Comparison of ENCODE assay signal across 10 cellular contexts in genomic region chr2:191565647-191566198, GRCh38.
DNase-seq lines count a peak whose midpoint lies in the region; ATAC-seq and TF ChIP-seq lines count a peak whose summit lies in the region.
"Had no signal": no experiment of that assay in that cellular context is flagged by ENCODE, and none has a peak within 500 bp of the region (broad histone marks: within the 10 kb centered on the region; RNA-seq: fewer than 3 reads in every experiment).

No MANE protein-coding gene starts in this region.

- peak overlapping the region; percentile 82 for H3K27ac ChIP-seq in hepatocyte
- H3K27ac ChIP-seq in Karpas-422 (ENCODE audit: low read length) = no peak overlapping the region
- H3K27ac ChIP-seq: neural progenitor cell, SK-N-MC had no signal

- 53% methylated on average over 4 of the region's 4 CpGs for WGBS in hepatocyte (ENCODE audit: low lambda C conversion rate, missing lambda C conversion rate)

- H3K4me2 ChIP-seq in hepatocyte (peak overlapping the region; percentile 51), Karpas-422 (ENCODE audit: low read depth, low read length, poor library complexity, severe bottlenecking) (no peak overlapping the region)
- H3K4me2 ChIP-seq: neural progenitor cell had no signal

- no peaks in the 10 kb centered on the region for H4K20me1 ChIP-seq in hepatocyte (ENCODE audit: insufficient read depth, poor library complexity, severe bottlenecking)
- H4K20me1 ChIP-seq in Karpas-422 (ENCODE audit: insufficient read depth, low read depth, low read length) = no peaks in the 10 kb centered on the region

- peak; percentile 76 for ATAC-seq in GM18505 (IDR thresholded peaks at IDR 0.05; ENCODE audit: unreplicated experiment)
- peak; percentile 65 for ATAC-seq in HG02588 (IDR thresholded peaks at IDR 0.05; ENCODE audit: unreplicated experiment)
- ATAC-seq in HG03439 (IDR thresholded peaks at IDR 0.05; ENCODE audit: unreplicated experiment) = no peak

- H3K9ac ChIP-seq in Karpas-422 (ENCODE audit: low read length) = no peak overlapping the region
- H3K9ac ChIP-seq: neural progenitor cell had no signal

- no peak overlapping the region for H3K4me3 ChIP-seq in hepatocyte
- no peak overlapping the region for H3K4me3 ChIP-seq in Karpas-422 (ENCODE audit: low read length)
- H3K4me3 ChIP-seq: neural progenitor cell had no signal

- no peaks in the 10 kb centered on the region for H3K27me3 ChIP-seq in hepatocyte
- no peaks in the 10 kb centered on the region for H3K27me3 ChIP-seq in Karpas-422 (ENCODE audit: low read length)
- H3K27me3 ChIP-seq: neural progenitor cell had no signal

- no peak for TF ChIP-seq POLR2A in GM18505 (IDR thresholded peaks at IDR 0.05; ENCODE audit: borderline replicate concordance, extremely low read depth, insufficient read depth, insufficient read length)

- DNase-seq in LoVo (ENCODE audit: low spot score) (peak; percentile 16), hepatocyte (ENCODE audit: low spot score) (peak; percentile 40), DMS53 treated with DMSO at 0.1 percent for 48 hours (lab: John Stamatoyannopoulos, UW; ENCODE audit: unreplicated experiment) (no peak), Karpas-422 (no peak), NCI-H226 (no peak)

- H3K9me3 ChIP-seq in hepatocyte (ENCODE audit: low read depth) = no peaks in the 10 kb centered on the region
- no peaks in the 10 kb centered on the region for H3K9me3 ChIP-seq in Karpas-422 (ENCODE audit: low read length)

- H3K79me2 ChIP-seq in hepatocyte = no peaks in the 10 kb centered on the region
- no peaks in the 10 kb centered on the region for H3K79me2 ChIP-seq in Karpas-422 (ENCODE audit: low read length)

- H2AFZ ChIP-seq in hepatocyte (peak overlapping the region; percentile 20), Karpas-422 (ENCODE audit: low read length) (no peak overlapping the region)
- H2AFZ ChIP-seq: neural progenitor cell had no signal

- H3K9me2 ChIP-seq in hepatocyte (replicated peaks; ENCODE audit: insufficient read depth) (no peaks in the 10 kb centered on the region), Karpas-422 (replicated peaks; ENCODE audit: insufficient read depth, low read length) (no peaks in the 10 kb centered on the region)

- H3K4me1 ChIP-seq in hepatocyte (ENCODE audit: insufficient read depth) (no peaks in the 10 kb centered on the region), Karpas-422 (ENCODE audit: low read length) (no peaks in the 10 kb centered on the region)

- TF ChIP-seq CTCF in hepatocyte (IDR thresholded peaks at IDR 0.05; ENCODE audit: poor library complexity) = no peak

- H3K36me3 ChIP-seq in hepatocyte (replicated peaks; ENCODE audit: insufficient read depth, low read depth) = no peaks in the 10 kb centered on the region
- H3K36me3 ChIP-seq in Karpas-422 (ENCODE audit: insufficient read depth, low read length) = no peaks in the 10 kb centered on the region
- H3K36me3 ChIP-seq: neural progenitor cell had no signal

Comparison
In these comparisons a context has a peak if more than half of its experiments do, and no peak if none do; other contexts are left out.
1. DNase-seq: peak in LoVo (single experiment) and hepatocyte (single experiment); none in DMS53 treated with DMSO at 0.1 percent for 48 hours (single experiment), Karpas-422 (single experiment) and NCI-H226 (single experiment).